1 cellular context compared by ENCODE assay signal in the genomic region with DNA sequence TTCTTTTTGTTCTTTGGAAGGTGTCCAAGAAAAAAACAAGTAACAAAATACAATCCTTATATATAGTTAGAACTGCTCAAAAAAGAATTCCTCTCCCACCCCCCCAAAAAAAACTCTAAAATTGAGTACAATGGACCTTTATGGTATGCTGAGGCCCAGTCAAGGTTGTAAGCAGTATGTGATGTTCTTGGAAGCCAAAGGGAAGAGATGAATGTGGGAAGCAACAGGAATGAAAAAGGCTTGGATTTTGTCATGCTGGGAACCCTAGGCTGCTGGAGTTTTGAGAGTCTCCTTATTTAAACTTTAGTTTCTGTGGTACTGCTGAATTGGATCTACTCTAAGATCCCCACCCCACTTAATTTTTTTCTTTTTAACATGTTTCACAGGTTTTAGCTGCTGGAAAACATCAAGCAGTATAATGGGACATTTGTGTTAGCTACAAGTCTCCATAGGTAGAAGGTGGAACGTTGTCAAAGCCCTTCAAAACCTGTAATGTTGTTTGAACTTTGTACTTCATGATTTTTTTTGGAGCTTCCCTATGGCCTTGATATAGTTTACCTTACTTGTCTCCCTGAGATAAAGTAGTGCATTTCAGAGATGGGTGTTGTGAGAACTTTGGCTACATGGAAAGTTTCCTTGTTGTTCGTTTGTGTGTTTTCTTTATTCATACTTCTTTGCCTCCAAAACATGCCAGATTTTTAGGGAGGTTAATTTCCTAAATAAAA.
TF ChIP-seq lines count a peak whose summit lies in the region.

No MANE protein-coding gene starts in this region.

TF ChIP-seq in HepG2, 621 proteins besides CTCF, POLR2A, EP300 and RAD21 (continued from another document and continues in another):
- TF ChIP-seq ZNF83 (CRISPR knock-in tag; IDR thresholded peaks at IDR 0.05; ENCODE audit: borderline replicate concordance) (no peak), ZNF234 (CRISPR knock-in tag; conservative IDR thresholded peaks at IDR 0.05) (no peak), ZFP82 (CRISPR knock-in tag; IDR thresholded peaks at IDR 0.05; ENCODE audit: borderline replicate concordance) (no peak), MBNL3 (CRISPR knock-in tag; conservative IDR thresholded peaks at IDR 0.05) (no peak), U2AF1 (optimal IDR thresholded peaks at IDR 0.05; ENCODE audit: low read depth, low read length) (no peak), ZNF17 (CRISPR knock-in tag; IDR thresholded peaks at IDR 0.05) (no peak), ZNF776 (CRISPR knock-in tag; IDR thresholded peaks at IDR 0.05) (no peak), SP2 (CRISPR knock-in tag; IDR thresholded peaks at IDR 0.05) (no peak), RBM39 (IDR thresholded peaks at IDR 0.05; ENCODE audit: low read depth, low read length, poor library complexity, severe bottlenecking) (no peak), IKZF1 (IDR thresholded peaks at IDR 0.05) (no peak), NFKB2 (CRISPR knock-in tag; IDR thresholded peaks at IDR 0.05; ENCODE audit: borderline replicate concordance) (no peak), ISX (CRISPR knock-in tag; conservative IDR thresholded peaks at IDR 0.05) (no peak), LCORL (IDR thresholded peaks at IDR 0.05) (no peak), LCORL (CRISPR knock-in tag; IDR thresholded peaks at IDR 0.05) (no peak; the same call in 1 of the 2 replicates), ZNF724P (CRISPR knock-in tag; IDR thresholded peaks at IDR 0.05; ENCODE audit: borderline replicate concordance) (no peak), IKZF4 (CRISPR knock-in tag; IDR thresholded peaks at IDR 0.05; ENCODE audit: borderline replicate concordance, low read depth, not compliant biosample characterization) (no peak), RFX1 (IDR thresholded peaks at IDR 0.05) (no peak), TP53 (CRISPR knock-in tag; conservative IDR thresholded peaks at IDR 0.05) (no peak), MAFF (IDR thresholded peaks at IDR 0.05; ENCODE audit: low read depth, low read length) (no peak), ZNF3 (CRISPR knock-in tag; IDR thresholded peaks at IDR 0.05) (no peak), HNF4A (CRISPR knock-in tag; IDR thresholded peaks at IDR 0.05) (peak; percentile 83), ZNF501 (CRISPR knock-in tag; IDR thresholded peaks at IDR 0.05) (no peak), ZNF678 (CRISPR knock-in tag; IDR thresholded peaks at IDR 0.05) (no peak), NCOA1 (CRISPR knock-in tag; IDR thresholded peaks at IDR 0.05) (no peak), TEAD3 (CRISPR knock-in tag; optimal IDR thresholded peaks at IDR 0.05; ENCODE audit: borderline replicate concordance) (no peak), ZNF563 (CRISPR knock-in tag; IDR thresholded peaks at IDR 0.05) (no peak), ZC3H13 (CRISPR knock-in tag; IDR thresholded peaks at IDR 0.05) (no peak), ZNF543 (CRISPR knock-in tag; IDR thresholded peaks at IDR 0.05) (no peak), ARID5B (CRISPR knock-in tag; IDR thresholded peaks at IDR 0.05) (peak; percentile 95), SKI (IDR thresholded peaks at IDR 0.05; ENCODE audit: partially characterized antibody) (no peak), PITX1 (CRISPR knock-in tag; IDR thresholded peaks at IDR 0.05) (no peak), ZSCAN9 (CRISPR knock-in tag; IDR thresholded peaks at IDR 0.05; ENCODE audit: borderline replicate concordance) (no peak), ZNF232 (CRISPR knock-in tag; IDR thresholded peaks at IDR 0.05; ENCODE audit: borderline replicate concordance) (no peak), JUN (CRISPR knock-in tag; IDR thresholded peaks at IDR 0.05) (no peak), ZNF841 (CRISPR knock-in tag; IDR thresholded peaks at IDR 0.05; ENCODE audit: borderline replicate concordance) (no peak), KAT2B (IDR thresholded peaks at IDR 0.05; ENCODE audit: borderline replicate concordance, low read depth, low read length) (no peak), CENPX (CRISPR knock-in tag; IDR thresholded peaks at IDR 0.05) (no peak), ZNF12 (CRISPR knock-in tag; IDR thresholded peaks at IDR 0.05) (no peak), NR2C2 (CRISPR knock-in tag; IDR thresholded peaks at IDR 0.05; ENCODE audit: borderline replicate concordance) (no peak), ATAD3A (CRISPR knock-in tag; IDR thresholded peaks at IDR 0.05) (no peak), ZNF775 (CRISPR knock-in tag; IDR thresholded peaks at IDR 0.05; ENCODE audit: borderline replicate concordance) (no peak)
- TF ChIP-seq, protein P1, sequence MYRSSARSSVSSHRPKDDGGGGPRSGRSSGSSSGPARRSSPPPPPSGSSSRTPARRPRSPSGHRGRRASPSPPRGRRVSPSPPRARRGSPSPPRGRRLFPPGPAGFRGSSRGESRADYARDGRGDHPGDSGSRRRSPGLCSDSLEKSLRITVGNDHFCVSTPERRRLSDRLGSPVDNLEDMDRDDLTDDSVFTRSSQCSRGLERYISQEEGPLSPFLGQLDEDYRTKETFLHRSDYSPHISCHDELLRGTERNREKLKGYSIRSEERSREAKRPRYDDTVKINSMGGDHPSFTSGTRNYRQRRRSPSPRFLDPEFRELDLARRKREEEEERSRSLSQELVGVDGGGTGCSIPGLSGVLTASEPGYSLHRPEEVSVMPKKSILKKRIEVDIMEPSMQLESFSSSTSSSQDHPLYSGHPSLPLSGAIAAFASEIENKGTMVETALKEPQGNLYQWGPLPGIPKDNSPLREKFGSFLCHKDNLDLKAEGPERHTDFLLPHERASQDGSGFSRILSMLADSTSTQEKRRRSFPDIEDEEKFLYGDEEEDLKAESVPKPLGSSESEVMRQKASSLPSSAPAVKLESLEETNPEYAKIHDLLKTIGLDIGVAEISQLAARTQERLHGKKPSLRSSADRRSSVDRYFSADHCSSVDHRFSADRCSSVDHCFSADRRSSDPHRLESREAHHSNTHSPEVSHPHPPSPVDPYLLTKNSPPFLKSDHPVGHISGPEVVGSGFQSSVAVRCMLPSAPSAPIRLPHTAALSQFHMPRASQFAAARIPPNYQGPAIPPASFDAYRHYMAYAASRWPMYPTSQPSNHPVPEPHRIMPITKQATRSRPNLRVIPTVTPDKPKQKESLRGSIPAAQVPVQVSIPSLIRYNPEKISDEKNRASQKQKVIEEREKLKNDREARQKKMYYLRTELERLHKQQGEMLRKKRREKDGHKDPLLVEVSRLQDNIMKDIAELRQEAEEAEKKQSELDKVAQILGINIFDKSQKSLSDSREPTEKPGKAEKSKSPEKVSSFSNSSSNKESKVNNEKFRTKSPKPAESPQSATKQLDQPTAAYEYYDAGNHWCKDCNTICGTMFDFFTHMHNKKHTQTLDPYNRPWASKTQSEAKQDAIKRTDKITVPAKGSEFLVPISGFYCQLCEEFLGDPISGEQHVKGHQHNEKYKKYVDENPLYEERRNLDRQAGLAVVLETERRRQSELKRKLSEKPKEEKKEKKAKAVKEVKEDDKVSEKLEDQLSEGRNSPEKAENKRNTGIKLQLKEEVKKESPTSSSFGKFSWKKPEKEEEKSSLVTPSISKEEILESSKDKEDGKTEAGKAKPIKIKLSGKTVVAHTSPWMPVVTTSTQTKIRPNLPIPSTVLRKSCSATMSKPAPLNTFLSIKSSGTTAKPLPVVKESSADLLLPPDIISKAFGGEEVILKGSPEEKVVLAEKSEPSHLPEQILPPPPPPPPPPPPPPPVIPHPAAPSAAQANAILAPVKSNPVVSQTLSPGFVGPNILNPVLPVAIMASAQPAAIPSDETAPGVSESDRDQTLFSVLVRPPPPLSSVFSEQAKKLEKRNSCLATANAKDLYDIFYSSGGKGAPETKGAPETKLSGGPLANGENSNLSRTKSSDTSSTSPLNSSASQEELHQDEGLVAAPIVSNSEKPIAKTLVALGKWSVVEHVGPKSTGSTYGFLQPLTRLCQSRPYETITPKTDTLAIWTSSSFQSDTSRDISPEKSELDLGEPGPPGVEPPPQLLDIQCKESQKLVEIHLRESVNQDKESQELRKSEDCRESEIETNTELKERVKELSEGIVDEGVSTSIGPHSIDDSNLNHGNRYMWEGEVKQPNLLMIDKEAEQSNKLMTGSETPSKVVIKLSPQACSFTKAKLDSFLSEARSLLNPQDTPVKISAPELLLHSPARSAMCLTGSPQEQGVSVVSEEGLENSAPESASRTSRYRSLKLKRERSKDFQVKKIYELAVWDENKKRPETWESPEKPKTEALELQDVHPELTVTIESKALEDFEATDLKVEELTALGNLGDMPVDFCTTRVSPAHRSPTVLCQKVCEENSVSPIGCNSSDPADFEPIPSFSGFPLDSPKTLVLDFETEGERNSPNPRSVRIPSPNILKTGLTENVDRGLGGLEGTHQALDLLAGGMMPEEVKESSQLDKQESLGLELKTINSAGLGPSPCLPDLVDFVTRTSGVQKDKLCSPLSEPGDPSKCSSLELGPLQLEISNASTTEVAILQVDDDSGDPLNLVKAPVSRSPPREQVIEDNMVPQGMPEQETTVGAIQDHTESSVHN (CRISPR knock-in tag; IDR thresholded peaks at IDR 0.05): no peak
- TF ChIP-seq, protein P2, sequence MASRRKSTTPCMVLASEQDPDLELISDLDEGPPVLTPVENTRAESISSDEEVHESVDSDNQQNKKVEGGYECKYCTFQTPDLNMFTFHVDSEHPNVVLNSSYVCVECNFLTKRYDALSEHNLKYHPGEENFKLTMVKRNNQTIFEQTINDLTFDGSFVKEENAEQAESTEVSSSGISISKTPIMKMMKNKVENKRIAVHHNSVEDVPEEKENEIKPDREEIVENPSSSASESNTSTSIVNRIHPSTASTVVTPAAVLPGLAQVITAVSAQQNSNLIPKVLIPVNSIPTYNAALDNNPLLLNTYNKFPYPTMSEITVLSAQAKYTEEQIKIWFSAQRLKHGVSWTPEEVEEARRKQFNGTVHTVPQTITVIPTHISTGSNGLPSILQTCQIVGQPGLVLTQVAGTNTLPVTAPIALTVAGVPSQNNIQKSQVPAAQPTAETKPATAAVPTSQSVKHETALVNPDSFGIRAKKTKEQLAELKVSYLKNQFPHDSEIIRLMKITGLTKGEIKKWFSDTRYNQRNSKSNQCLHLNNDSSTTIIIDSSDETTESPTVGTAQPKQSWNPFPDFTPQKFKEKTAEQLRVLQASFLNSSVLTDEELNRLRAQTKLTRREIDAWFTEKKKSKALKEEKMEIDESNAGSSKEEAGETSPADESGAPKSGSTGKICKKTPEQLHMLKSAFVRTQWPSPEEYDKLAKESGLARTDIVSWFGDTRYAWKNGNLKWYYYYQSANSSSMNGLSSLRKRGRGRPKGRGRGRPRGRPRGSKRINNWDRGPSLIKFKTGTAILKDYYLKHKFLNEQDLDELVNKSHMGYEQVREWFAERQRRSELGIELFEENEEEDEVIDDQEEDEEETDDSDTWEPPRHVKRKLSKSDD (CRISPR knock-in tag; IDR thresholded peaks at IDR 0.05; ENCODE audit: low read depth): no peak
- TF ChIP-seq, protein P3, sequence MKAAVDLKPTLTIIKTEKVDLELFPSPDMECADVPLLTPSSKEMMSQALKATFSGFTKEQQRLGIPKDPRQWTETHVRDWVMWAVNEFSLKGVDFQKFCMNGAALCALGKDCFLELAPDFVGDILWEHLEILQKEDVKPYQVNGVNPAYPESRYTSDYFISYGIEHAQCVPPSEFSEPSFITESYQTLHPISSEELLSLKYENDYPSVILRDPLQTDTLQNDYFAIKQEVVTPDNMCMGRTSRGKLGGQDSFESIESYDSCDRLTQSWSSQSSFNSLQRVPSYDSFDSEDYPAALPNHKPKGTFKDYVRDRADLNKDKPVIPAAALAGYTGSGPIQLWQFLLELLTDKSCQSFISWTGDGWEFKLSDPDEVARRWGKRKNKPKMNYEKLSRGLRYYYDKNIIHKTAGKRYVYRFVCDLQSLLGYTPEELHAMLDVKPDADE (CRISPR knock-in tag; IDR thresholded peaks at IDR 0.05): no peak
- TF ChIP-seq, protein P4, sequence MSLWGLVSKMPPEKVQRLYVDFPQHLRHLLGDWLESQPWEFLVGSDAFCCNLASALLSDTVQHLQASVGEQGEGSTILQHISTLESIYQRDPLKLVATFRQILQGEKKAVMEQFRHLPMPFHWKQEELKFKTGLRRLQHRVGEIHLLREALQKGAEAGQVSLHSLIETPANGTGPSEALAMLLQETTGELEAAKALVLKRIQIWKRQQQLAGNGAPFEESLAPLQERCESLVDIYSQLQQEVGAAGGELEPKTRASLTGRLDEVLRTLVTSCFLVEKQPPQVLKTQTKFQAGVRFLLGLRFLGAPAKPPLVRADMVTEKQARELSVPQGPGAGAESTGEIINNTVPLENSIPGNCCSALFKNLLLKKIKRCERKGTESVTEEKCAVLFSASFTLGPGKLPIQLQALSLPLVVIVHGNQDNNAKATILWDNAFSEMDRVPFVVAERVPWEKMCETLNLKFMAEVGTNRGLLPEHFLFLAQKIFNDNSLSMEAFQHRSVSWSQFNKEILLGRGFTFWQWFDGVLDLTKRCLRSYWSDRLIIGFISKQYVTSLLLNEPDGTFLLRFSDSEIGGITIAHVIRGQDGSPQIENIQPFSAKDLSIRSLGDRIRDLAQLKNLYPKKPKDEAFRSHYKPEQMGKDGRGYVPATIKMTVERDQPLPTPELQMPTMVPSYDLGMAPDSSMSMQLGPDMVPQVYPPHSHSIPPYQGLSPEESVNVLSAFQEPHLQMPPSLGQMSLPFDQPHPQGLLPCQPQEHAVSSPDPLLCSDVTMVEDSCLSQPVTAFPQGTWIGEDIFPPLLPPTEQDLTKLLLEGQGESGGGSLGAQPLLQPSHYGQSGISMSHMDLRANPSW (CRISPR knock-in tag; IDR thresholded peaks at IDR 0.05; ENCODE audit: borderline replicate concordance): no peak
